ENCODE assay signal across 8 cellular contexts in the genomic region with DNA sequence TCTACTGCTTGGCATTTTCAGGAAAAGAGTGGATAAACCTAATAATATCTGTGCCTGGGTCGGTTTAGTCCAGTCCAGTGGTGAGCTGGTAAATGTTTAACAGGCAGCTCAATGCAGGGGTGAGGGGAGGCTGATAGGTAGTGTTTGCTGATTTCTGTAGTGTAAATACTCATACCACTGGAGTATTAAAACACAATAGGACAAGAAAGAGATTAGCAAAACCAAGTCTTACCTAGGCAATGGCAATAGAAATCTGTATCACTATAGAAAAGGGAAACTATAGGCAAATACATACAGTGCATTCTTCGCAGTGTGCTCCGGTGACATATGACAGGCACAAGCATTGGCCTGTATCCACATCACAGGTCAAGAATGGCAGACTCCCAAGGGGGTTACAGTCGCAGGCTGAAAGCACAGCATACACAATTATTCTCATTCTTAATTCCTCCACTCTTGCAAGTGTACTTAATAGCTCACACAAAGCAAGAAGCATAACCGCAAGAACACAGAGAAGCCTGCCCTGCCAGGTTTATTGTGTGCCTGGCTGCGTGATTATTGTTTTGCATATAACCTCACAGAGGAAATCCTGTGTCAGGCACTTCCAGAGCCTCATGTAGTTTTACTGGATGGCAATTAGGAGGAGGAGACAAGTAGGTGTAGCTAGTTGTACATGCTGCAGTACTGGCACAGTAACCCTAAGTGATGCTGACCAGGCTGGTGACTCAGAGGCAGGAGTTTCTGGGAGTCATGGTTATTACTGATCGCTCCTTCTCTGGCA. TPM values are rescaled to one million over a fixed set of nuclear protein-coding genes. Genes with fewer than 3 reads are reported as not detected.
DNase-seq lines count a peak whose midpoint lies in the region; ATAC-seq, FAIRE-seq and TF ChIP-seq lines count a peak whose summit lies in the region.

No MANE protein-coding gene starts in this region.

- H3K27me3 Mint-ChIP-seq in chondrocyte (ENCODE audit: low read depth): no peaks in the 10 kb centered on the region

- DNase-seq in DMS79 treated with DMSO at 0.1 percent for 48 hours (lab: John Stamatoyannopoulos, UW) (peak; percentile 82), MM.1S (peak; percentile 46), chondrocyte (ENCODE audit: low spot score) (no peak), GM12891 (ENCODE audit: insufficient read length, low spot score) (no peak)
- no peak for DNase-seq in activated CD4-positive, alpha-beta T cell treated with anti-CD3 and anti-CD28 coated beads, Interleukin-2, amount 50 U/mL, for 48 hours

- H3K9ac ChIP-seq in MM.1S (ENCODE audit: low read length) (no peak overlapping the region), mucosa of rectum (ENCODE audit: low read depth in 1 of 2, low read length in 2 of 2) (peak overlapping the region in 1 of 2 donors; percentile 21)

- H3K9me2 ChIP-seq in MM.1S (replicated peaks; ENCODE audit: insufficient read depth, low read length): no peaks in the 10 kb centered on the region

- H3K27ac Mint-ChIP-seq in chondrocyte (ENCODE audit: unreplicated experiment): peak overlapping the region; percentile 92

- H3K9me3 ChIP-seq in MM.1S (replicated peaks; ENCODE audit: insufficient read depth, low read length) (no peaks in the 10 kb centered on the region), mucosa of rectum (ENCODE audit: control insufficient read depth in 2 of 2, low read length in 2 of 2) (no peaks in the 10 kb centered on the region)

- TF ChIP-seq CTCF in MM.1S (IDR thresholded peaks at IDR 0.05; ENCODE audit: low read length) (no peak), chondrocyte (IDR thresholded peaks at IDR 0.05) (no peak)

- no peak overlapping the region for H2AFZ ChIP-seq in MM.1S (ENCODE audit: low read length)

- no peak for FAIRE-seq in GM12891 (lab: Jason Lieb, UNC)

- H3K27ac ChIP-seq in MM.1S (ENCODE audit: low read length) (no peak overlapping the region), mucosa of rectum (ENCODE audit: low read depth in 2 of 2, low read length in 2 of 2) (peak overlapping the region; percentile 60 to 61)

- no peak overlapping the region for H3K4me3 Mint-ChIP-seq in chondrocyte (ENCODE audit: unreplicated experiment)

- peaks cover 43% of the 10 kb centered on the region for H3K4me1 Mint-ChIP-seq in chondrocyte (ENCODE audit: low read depth)

- H3K4me1 ChIP-seq in MM.1S (ENCODE audit: low read length): no peaks in the 10 kb centered on the region
- H3K4me1 ChIP-seq in mucosa of rectum (ENCODE audit: control insufficient read depth in 2 of 2, insufficient read depth in 2 of 2, low read length in 2 of 2): peaks cover 4 to 15% of the 10 kb centered on the region in 2 donors

- ATAC-seq in GM18870 (IDR thresholded peaks at IDR 0.05; ENCODE audit: unreplicated experiment): no peak
- ATAC-seq in GM19023 (IDR thresholded peaks at IDR 0.05; ENCODE audit: unreplicated experiment): no peak

- no peaks in the 10 kb centered on the region for H3F3A ChIP-seq in MM.1S (ENCODE audit: insufficient read depth, low read length)

- H3K27me3 ChIP-seq in MM.1S (replicated peaks; ENCODE audit: insufficient read depth, low read length) (no peaks in the 10 kb centered on the region), mucosa of rectum (ENCODE audit: control insufficient read depth in 2 of 2, insufficient read depth in 2 of 2, low read length in 2 of 2) (no peaks in the 10 kb centered on the region)

- H3K36me3 Mint-ChIP-seq in chondrocyte (ENCODE audit: low read depth): no peaks in the 10 kb centered on the region

- H3K4me2 ChIP-seq in MM.1S (ENCODE audit: low read depth, low read length): no peak overlapping the region

- no peak for TF ChIP-seq POLR2A in GM12891 (IDR thresholded peaks at IDR 0.05; ENCODE audit: low read depth, low read length)

- no peak overlapping the region for H3K4me3 ChIP-seq in MM.1S (ENCODE audit: low read length)
- H3K4me3 ChIP-seq in mucosa of rectum (ENCODE audit: low read length in 2 of 2): peak overlapping the region in 1 of 2 donors; percentile 43

- H3K36me3 ChIP-seq in MM.1S (replicated peaks; ENCODE audit: insufficient read depth, low read length) (no peaks in the 10 kb centered on the region), mucosa of rectum (ENCODE audit: control insufficient read depth in 2 of 2, insufficient read depth in 2 of 2, low read length in 2 of 2) (no peaks in the 10 kb centered on the region)

- no peaks in the 10 kb centered on the region for H3K9me3 Mint-ChIP-seq in chondrocyte (ENCODE audit: low read depth)

- no peaks in the 10 kb centered on the region for H3K79me2 ChIP-seq in MM.1S (ENCODE audit: low read length)

- H4K20me1 ChIP-seq in MM.1S (ENCODE audit: insufficient read depth, low read length): no peaks in the 10 kb centered on the region

TF ChIP-seq in GM12891, 5 proteins besides CTCF, POLR2A, EP300 and RAD21:
- no peak for TF ChIP-seq PAX5 (IDR thresholded peaks at IDR 0.05; ENCODE audit: insufficient read depth, low read length, severe bottlenecking)
- no peak for TF ChIP-seq SPI1 (IDR thresholded peaks at IDR 0.05; ENCODE audit: low read depth, low read length)
- TF ChIP-seq POLR2AphosphoS5 (IDR thresholded peaks at IDR 0.05; ENCODE audit: low read depth, low read length): no peak
- no peak for TF ChIP-seq POU2F2 (IDR thresholded peaks at IDR 0.05; ENCODE audit: low read depth, low read length)
- no peak for TF ChIP-seq TAF1 (IDR thresholded peaks at IDR 0.05; ENCODE audit: low read depth, low read length)

RNA-seq across cellular contexts. Expression of gene LAMB4, which starts 35.0 kb away (rescaled TPM):
- total RNA-seq in chondrocyte: 0.15 TPM in 1 of 3 replicates, not detected in the others
- polyA plus RNA-seq in GM12891 (2012; ENCODE audit: low read depth, missing spikeins): 0.06 TPM

Comparison
In these comparisons a context has a peak if more than half of its experiments do, and no peak if none do; other contexts are left out.
1. DNase-seq: peak in DMS79 treated with DMSO at 0.1 percent for 48 hours (single experiment) and MM.1S (single experiment); none in chondrocyte (single experiment), activated CD4-positive, alpha-beta T cell treated with anti-CD3 and anti-CD28 coated beads, Interleukin-2, amount 50 U/mL, for 48 hours (0 of 2) and GM12891 (single experiment).